1 cellular context compared by ENCODE assay signal in the genomic region with DNA sequence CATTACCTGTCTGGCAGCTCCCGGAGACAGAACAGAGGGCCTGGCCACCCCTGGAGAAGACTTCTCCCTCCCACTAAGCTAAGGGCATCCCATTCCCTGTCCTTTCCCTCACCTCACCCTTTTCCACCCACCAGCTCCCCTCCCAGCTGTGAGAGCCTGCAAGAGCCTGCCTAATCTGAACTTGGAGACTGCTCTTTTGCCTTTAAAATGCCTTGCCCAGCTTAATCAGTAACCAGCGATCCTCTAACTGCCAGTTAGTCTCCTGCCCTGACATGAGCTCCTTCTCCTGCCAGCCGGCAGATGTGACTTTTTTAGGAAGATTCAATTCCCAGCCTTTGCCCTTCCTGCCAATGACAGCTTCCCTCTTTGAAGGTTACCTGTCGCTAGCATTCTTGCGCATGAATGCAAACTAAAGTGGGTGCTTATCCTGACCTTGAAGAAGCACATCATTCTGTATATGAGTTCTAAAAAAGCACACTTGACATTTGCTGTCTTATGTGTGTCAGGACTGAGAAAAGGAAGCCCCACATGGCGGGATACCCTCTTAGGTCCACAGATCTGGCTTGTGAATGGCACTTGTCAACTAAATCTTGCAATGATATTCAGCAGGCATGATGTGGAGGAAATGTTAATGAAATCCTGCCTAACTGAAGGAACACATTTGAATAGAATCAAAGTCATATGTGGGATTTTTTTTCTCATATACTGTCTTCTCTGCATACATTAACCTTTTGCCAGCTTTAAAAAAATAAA.
TF ChIP-seq lines count a peak whose summit lies in the region.

No MANE protein-coding gene starts in this region.

TF ChIP-seq in neural cell, 6 proteins besides CTCF, POLR2A, EP300 and RAD21 (continued from another document):
- TF ChIP-seq, protein P1, sequence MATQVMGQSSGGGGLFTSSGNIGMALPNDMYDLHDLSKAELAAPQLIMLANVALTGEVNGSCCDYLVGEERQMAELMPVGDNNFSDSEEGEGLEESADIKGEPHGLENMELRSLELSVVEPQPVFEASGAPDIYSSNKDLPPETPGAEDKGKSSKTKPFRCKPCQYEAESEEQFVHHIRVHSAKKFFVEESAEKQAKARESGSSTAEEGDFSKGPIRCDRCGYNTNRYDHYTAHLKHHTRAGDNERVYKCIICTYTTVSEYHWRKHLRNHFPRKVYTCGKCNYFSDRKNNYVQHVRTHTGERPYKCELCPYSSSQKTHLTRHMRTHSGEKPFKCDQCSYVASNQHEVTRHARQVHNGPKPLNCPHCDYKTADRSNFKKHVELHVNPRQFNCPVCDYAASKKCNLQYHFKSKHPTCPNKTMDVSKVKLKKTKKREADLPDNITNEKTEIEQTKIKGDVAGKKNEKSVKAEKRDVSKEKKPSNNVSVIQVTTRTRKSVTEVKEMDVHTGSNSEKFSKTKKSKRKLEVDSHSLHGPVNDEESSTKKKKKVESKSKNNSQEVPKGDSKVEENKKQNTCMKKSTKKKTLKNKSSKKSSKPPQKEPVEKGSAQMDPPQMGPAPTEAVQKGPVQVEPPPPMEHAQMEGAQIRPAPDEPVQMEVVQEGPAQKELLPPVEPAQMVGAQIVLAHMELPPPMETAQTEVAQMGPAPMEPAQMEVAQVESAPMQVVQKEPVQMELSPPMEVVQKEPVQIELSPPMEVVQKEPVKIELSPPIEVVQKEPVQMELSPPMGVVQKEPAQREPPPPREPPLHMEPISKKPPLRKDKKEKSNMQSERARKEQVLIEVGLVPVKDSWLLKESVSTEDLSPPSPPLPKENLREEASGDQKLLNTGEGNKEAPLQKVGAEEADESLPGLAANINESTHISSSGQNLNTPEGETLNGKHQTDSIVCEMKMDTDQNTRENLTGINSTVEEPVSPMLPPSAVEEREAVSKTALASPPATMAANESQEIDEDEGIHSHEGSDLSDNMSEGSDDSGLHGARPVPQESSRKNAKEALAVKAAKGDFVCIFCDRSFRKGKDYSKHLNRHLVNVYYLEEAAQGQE (IDR thresholded peaks at IDR 0.05; ENCODE audit: borderline replicate concordance) = peak; percentile 45
